Comparison of ENCODE assay signal across 1 cellular context in the genomic region with DNA sequence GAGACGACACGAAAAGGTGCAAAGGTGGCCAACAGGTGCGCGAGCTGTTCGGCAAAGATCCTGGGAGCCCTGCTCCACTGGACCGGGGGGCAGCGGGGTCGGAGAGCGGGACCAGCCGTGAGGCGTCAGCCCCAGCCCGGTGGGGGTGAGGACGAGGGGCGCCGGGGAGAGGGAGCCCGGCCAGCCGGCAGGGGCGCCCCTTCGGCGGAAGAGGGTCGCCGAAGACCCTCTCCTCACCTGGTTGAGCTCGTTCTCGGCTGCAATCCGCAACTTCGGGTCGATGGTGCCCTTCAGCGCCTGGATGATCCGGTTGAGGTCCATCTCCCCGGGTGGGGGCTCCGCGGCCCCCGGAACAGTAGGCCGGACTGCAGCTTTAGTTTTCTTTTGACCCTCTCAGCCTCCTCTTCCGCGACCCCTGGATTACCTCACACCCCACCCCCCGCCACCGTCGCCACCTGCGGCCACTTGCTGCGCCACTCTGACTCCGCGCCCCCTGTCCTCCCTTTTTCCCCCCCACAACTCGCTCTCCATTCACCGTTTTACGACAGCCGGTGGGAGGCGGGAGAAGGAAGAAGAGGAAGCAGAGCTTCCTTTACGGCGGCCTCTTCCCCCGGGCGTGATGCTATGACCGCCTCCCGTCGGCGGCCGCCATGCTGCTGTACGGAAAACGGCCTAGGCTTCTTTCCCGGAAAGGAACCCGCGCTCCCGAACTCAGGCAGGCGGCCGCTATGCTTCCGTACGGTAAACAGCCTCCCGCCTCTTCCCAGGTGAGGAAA.
TF ChIP-seq lines count a peak whose summit lies in the region.

A gene (minus strand): TSS at position 543 of the 776 bp plus-strand sequence. CDS start 222 bp downstream, at position 321.

TF ChIP-seq in H1, 55 proteins besides CTCF, POLR2A, EP300 and RAD21:
- TF ChIP-seq RFX5 (IDR thresholded peaks at IDR 0.05; ENCODE audit: borderline replicate concordance, low read depth, low read length) (no peak), SP2 (IDR thresholded peaks at IDR 0.05; ENCODE audit: low read length) (no peak), NANOG (IDR thresholded peaks at IDR 0.05; ENCODE audit: insufficient read depth, low read depth, low read length, poor library complexity, severe bottlenecking) (no peak), SRF (IDR thresholded peaks at IDR 0.05; ENCODE audit: low read depth, low read length) (0 out of 2 replicates have a peak, but pooled peaks have one; percentile 25), JUN (IDR thresholded peaks at IDR 0.05; ENCODE audit: low read depth, low read length) (no peak), NRF1 (IDR thresholded peaks at IDR 0.05; ENCODE audit: low read depth, low read length) (no peak), HDAC2 (IDR thresholded peaks at IDR 0.05; ENCODE audit: borderline replicate concordance in 1 of 2, low read depth in 2 of 2, low read length in 2 of 2) (peak in 1 of 2 experiments; percentile 36; a peak in 1 of 4 replicates), SUZ12 (IDR thresholded peaks at IDR 0.05; ENCODE audit: low read length) (no peak), TCF12 (IDR thresholded peaks at IDR 0.05; ENCODE audit: low read depth, low read length) (0 out of 2 replicates have a peak, but pooled peaks have one; percentile 3), SIX5 (IDR thresholded peaks at IDR 0.05; ENCODE audit: low read depth, low read length) (peak; percentile 21; the same call in 1 of the 2 replicates), PHF8 (conservative IDR thresholded peaks at IDR 0.05; ENCODE audit: low read depth, low read length) (peak; percentile 63), SP1 (IDR thresholded peaks at IDR 0.05; ENCODE audit: low read depth, low read length) (no peak), FOSL1 (IDR thresholded peaks at IDR 0.05; ENCODE audit: insufficient read depth, low read depth, low read length) (no peak), TAF1 (IDR thresholded peaks at IDR 0.05; ENCODE audit: low read depth, low read length) (peak; percentile 51; the same call in 1 of the 2 replicates), RNF2 (IDR thresholded peaks at IDR 0.05; ENCODE audit: borderline replicate concordance, low read depth, low read length, missing control alignments, poor library complexity, severe bottlenecking) (no peak), GABPA (IDR thresholded peaks at IDR 0.05; ENCODE audit: borderline replicate concordance, insufficient read depth, low read length) (peak; percentile 15; the same call in 1 of the 2 replicates), GTF2F1 (IDR thresholded peaks at IDR 0.05; ENCODE audit: borderline replicate concordance, low read depth, low read length) (no peak; the same call in 1 of the 2 replicates), RXRA (IDR thresholded peaks at IDR 0.05; ENCODE audit: insufficient read depth, low read depth, low read length) (no peak), SIN3A (conservative IDR thresholded peaks at IDR 0.05 in 1 of 2, IDR thresholded peaks at IDR 0.05 in 1 of 2; ENCODE audit: low read depth in 1 of 2, low read length in 2 of 2) (peak in 1 of 2 experiments; percentile 64; a peak in 1 of 4 replicates), CREB1 (IDR thresholded peaks at IDR 0.05) (peak; percentile 68; the same call in 1 of the 2 replicates), CBX8 (IDR thresholded peaks at IDR 0.05; ENCODE audit: borderline replicate concordance, low read depth, low read length) (no peak), JUND (IDR thresholded peaks at IDR 0.05; ENCODE audit: low read length) (no peak), KDM1A (IDR thresholded peaks at IDR 0.05; ENCODE audit: borderline replicate concordance, low read length) (no peak), SIRT6 (IDR thresholded peaks at IDR 0.05; ENCODE audit: low read length) (no peak), POU5F1 (IDR thresholded peaks at IDR 0.05; ENCODE audit: low read depth, low read length) (no peak), TEAD4 (IDR thresholded peaks at IDR 0.05; ENCODE audit: low read depth, low read length) (no peak), KDM5A (IDR thresholded peaks at IDR 0.05; ENCODE audit: low read length) (no peak), HDAC6 (IDR thresholded peaks at IDR 0.05; ENCODE audit: low read depth, low read length) (no peak), YY1 (IDR thresholded peaks at IDR 0.05; ENCODE audit: low read depth, low read length) (peak; percentile 100), CHD1 (IDR thresholded peaks at IDR 0.05; ENCODE audit: low read depth, low read length) (no peak), TBP (IDR thresholded peaks at IDR 0.05; ENCODE audit: low read depth, low read length) (peak; percentile 55; the same call in 1 of the 2 replicates), KDM4A (IDR thresholded peaks at IDR 0.05; ENCODE audit: low read depth, low read length, severe bottlenecking) (peak; percentile 91), CHD2 (IDR thresholded peaks at IDR 0.05; ENCODE audit: low read length) (peak; percentile 38; the same call in 1 of the 2 replicates), BCL11A (IDR thresholded peaks at IDR 0.05; ENCODE audit: low read depth in 2 of 2, low read length in 2 of 2) (no peak), RBBP5 (IDR thresholded peaks at IDR 0.05; ENCODE audit: borderline replicate concordance, low read depth, low read length) (peak; percentile 80), CEBPB (IDR thresholded peaks at IDR 0.05; ENCODE audit: low read depth, low read length) (no peak), BRCA1 (IDR thresholded peaks at IDR 0.05; ENCODE audit: low read depth, low read length) (no peak), BACH1 (IDR thresholded peaks at IDR 0.05; ENCODE audit: low read length) (no peak), ZNF274 (IDR thresholded peaks at IDR 0.05; ENCODE audit: borderline replicate concordance, extremely low read depth, low read length) (no peak), EGR1 (IDR thresholded peaks at IDR 0.05; ENCODE audit: borderline replicate concordance, low read depth, low read length) (peak; percentile 66), TAF7 (optimal IDR thresholded peaks at IDR 0.05; ENCODE audit: borderline replicate concordance, low read depth, low read length) (no peak), ASH2L (IDR thresholded peaks at IDR 0.05; ENCODE audit: low read length) (no peak), MAFK (IDR thresholded peaks at IDR 0.05; ENCODE audit: low read depth, low read length) (no peak), POLR2AphosphoS5 (IDR thresholded peaks at IDR 0.05; ENCODE audit: low read depth, low read length) (no peak), CTBP2 (IDR thresholded peaks at IDR 0.05; ENCODE audit: borderline replicate concordance, insufficient read depth, insufficient read length, low read length) (no peak), SAP30 (IDR thresholded peaks at IDR 0.05; ENCODE audit: insufficient read depth, insufficient replicate concordance, low read length) (peak; percentile 49), EZH2 (IDR thresholded peaks at IDR 0.05; ENCODE audit: low read depth, low read length, severe bottlenecking) (no peak), CBX5 (IDR thresholded peaks at IDR 0.05; ENCODE audit: low read depth, low read length) (no peak), SP4 (IDR thresholded peaks at IDR 0.05; ENCODE audit: low read length) (no peak)
- TF ChIP-seq, protein P1, sequence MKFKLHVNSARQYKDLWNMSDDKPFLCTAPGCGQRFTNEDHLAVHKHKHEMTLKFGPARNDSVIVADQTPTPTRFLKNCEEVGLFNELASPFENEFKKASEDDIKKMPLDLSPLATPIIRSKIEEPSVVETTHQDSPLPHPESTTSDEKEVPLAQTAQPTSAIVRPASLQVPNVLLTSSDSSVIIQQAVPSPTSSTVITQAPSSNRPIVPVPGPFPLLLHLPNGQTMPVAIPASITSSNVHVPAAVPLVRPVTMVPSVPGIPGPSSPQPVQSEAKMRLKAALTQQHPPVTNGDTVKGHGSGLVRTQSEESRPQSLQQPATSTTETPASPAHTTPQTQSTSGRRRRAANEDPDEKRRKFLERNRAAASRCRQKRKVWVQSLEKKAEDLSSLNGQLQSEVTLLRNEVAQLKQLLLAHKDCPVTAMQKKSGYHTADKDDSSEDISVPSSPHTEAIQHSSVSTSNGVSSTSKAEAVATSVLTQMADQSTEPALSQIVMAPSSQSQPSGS (IDR thresholded peaks at IDR 0.05; ENCODE audit: low read length): no peak
- TF ChIP-seq, protein P2, sequence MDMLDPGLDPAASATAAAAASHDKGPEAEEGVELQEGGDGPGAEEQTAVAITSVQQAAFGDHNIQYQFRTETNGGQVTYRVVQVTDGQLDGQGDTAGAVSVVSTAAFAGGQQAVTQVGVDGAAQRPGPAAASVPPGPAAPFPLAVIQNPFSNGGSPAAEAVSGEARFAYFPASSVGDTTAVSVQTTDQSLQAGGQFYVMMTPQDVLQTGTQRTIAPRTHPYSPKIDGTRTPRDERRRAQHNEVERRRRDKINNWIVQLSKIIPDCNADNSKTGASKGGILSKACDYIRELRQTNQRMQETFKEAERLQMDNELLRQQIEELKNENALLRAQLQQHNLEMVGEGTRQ (IDR thresholded peaks at IDR 0.05; ENCODE audit: low read length): no peak
- TF ChIP-seq, protein P3, sequence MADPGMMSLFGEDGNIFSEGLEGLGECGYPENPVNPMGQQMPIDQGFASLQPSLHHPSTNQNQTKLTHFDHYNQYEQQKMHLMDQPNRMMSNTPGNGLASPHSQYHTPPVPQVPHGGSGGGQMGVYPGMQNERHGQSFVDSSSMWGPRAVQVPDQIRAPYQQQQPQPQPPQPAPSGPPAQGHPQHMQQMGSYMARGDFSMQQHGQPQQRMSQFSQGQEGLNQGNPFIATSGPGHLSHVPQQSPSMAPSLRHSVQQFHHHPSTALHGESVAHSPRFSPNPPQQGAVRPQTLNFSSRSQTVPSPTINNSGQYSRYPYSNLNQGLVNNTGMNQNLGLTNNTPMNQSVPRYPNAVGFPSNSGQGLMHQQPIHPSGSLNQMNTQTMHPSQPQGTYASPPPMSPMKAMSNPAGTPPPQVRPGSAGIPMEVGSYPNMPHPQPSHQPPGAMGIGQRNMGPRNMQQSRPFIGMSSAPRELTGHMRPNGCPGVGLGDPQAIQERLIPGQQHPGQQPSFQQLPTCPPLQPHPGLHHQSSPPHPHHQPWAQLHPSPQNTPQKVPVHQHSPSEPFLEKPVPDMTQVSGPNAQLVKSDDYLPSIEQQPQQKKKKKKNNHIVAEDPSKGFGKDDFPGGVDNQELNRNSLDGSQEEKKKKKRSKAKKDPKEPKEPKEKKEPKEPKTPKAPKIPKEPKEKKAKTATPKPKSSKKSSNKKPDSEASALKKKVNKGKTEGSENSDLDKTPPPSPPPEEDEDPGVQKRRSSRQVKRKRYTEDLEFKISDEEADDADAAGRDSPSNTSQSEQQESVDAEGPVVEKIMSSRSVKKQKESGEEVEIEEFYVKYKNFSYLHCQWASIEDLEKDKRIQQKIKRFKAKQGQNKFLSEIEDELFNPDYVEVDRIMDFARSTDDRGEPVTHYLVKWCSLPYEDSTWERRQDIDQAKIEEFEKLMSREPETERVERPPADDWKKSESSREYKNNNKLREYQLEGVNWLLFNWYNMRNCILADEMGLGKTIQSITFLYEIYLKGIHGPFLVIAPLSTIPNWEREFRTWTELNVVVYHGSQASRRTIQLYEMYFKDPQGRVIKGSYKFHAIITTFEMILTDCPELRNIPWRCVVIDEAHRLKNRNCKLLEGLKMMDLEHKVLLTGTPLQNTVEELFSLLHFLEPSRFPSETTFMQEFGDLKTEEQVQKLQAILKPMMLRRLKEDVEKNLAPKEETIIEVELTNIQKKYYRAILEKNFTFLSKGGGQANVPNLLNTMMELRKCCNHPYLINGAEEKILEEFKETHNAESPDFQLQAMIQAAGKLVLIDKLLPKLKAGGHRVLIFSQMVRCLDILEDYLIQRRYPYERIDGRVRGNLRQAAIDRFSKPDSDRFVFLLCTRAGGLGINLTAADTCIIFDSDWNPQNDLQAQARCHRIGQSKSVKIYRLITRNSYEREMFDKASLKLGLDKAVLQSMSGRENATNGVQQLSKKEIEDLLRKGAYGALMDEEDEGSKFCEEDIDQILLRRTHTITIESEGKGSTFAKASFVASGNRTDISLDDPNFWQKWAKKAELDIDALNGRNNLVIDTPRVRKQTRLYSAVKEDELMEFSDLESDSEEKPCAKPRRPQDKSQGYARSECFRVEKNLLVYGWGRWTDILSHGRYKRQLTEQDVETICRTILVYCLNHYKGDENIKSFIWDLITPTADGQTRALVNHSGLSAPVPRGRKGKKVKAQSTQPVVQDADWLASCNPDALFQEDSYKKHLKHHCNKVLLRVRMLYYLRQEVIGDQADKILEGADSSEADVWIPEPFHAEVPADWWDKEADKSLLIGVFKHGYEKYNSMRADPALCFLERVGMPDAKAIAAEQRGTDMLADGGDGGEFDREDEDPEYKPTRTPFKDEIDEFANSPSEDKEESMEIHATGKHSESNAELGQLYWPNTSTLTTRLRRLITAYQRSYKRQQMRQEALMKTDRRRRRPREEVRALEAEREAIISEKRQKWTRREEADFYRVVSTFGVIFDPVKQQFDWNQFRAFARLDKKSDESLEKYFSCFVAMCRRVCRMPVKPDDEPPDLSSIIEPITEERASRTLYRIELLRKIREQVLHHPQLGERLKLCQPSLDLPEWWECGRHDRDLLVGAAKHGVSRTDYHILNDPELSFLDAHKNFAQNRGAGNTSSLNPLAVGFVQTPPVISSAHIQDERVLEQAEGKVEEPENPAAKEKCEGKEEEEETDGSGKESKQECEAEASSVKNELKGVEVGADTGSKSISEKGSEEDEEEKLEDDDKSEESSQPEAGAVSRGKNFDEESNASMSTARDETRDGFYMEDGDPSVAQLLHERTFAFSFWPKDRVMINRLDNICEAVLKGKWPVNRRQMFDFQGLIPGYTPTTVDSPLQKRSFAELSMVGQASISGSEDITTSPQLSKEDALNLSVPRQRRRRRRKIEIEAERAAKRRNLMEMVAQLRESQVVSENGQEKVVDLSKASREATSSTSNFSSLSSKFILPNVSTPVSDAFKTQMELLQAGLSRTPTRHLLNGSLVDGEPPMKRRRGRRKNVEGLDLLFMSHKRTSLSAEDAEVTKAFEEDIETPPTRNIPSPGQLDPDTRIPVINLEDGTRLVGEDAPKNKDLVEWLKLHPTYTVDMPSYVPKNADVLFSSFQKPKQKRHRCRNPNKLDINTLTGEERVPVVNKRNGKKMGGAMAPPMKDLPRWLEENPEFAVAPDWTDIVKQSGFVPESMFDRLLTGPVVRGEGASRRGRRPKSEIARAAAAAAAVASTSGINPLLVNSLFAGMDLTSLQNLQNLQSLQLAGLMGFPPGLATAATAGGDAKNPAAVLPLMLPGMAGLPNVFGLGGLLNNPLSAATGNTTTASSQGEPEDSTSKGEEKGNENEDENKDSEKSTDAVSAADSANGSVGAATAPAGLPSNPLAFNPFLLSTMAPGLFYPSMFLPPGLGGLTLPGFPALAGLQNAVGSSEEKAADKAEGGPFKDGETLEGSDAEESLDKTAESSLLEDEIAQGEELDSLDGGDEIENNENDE (IDR thresholded peaks at IDR 0.05; ENCODE audit: insufficient replicate concordance, low read length): no peak
- TF ChIP-seq, protein P4, sequence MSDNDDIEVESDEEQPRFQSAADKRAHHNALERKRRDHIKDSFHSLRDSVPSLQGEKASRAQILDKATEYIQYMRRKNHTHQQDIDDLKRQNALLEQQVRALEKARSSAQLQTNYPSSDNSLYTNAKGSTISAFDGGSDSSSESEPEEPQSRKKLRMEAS (IDR thresholded peaks at IDR 0.05): peak; percentile 32; the same call in 1 of the 2 replicates
- TF ChIP-seq, protein P5, sequence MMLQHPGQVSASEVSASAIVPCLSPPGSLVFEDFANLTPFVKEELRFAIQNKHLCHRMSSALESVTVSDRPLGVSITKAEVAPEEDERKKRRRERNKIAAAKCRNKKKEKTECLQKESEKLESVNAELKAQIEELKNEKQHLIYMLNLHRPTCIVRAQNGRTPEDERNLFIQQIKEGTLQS (IDR thresholded peaks at IDR 0.05; ENCODE audit: insufficient read depth, low read depth, low read length): no peak
- TF ChIP-seq, protein P6, sequence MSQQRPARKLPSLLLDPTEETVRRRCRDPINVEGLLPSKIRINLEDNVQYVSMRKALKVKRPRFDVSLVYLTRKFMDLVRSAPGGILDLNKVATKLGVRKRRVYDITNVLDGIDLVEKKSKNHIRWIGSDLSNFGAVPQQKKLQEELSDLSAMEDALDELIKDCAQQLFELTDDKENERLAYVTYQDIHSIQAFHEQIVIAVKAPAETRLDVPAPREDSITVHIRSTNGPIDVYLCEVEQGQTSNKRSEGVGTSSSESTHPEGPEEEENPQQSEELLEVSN (IDR thresholded peaks at IDR 0.05): no peak
